30 cellular contexts compared by ENCODE assay signal in genomic region chr17:22337467-22337866, GRCh38.
"Had no signal": no experiment of that assay in that cellular context is flagged by ENCODE, and none has a peak within 500 bp of the region (broad histone marks: within the 10 kb centered on the region; RNA-seq: fewer than 3 reads in every experiment).

No MANE protein-coding gene starts in this region.

- ATAC-seq: activated CD8-positive, alpha-beta T cell treated with anti-CD3 and anti-CD28 coated beads for 36 hours; activated T-cell treated with anti-CD3 and anti-CD28 coated beads, Interleukin-2, amount 50 U/mL, for 72 hours; activated T-helper 17 cell treated with anti-CD3 and anti-CD28 coated beads, Interleukin-2, amount 50 U/mL, for 72 hours; PC-3 had no signal

- H3K4me1 ChIP-seq: colonic mucosa had no signal

- H3K9me3 ChIP-seq: colonic mucosa, MG63 had no signal

- H3K27ac ChIP-seq: brain microvascular endothelial cell, cardiac muscle cell, colonic mucosa, SK-N-MC had no signal

- H3K36me3 ChIP-seq: brain microvascular endothelial cell, cardiac muscle cell, colonic mucosa, MG63 had no signal

- DNase-seq: activated CD4-positive, alpha-beta T cell treated with anti-CD3 and anti-CD28 coated beads, Interleukin-2, amount 10 ng/mL, durations not matched to agents 24 days and 14 days; activated CD4-positive, alpha-beta T cell treated with anti-CD3 and anti-CD28 coated beads, Interleukin-2, amount 50 U/mL, for 4 hours; activated CD8-positive, alpha-beta T cell treated with anti-CD3 and anti-CD28 coated beads for 36 hours; activated effector memory CD4-positive, alpha-beta T cell treated with anti-CD3 and anti-CD28 coated beads, Interleukin-2, amount 50 U/mL, for 16 hours; activated naive CD4-positive, alpha-beta T cell; activated naive CD4-positive, alpha-beta T cell treated with anti-CD3 and anti-CD28 coated beads, Interleukin-2, amount 50 U/mL, for 16 hours; activated naive CD8-positive, alpha-beta T cell treated with anti-CD3 and anti-CD28 coated beads for 36 hours; activated T-cell treated with anti-CD3 and anti-CD28 coated beads, Interleukin-2, amount 50 U/mL, for 1 hour; activated T-cell treated with anti-CD3 and anti-CD28 coated beads, Interleukin-2, amount 50 U/mL, for 72 hours; amniotic stem cell; aorta; brain microvascular endothelial cell; colonic mucosa; Karpas-422; MG63; NCI-H1048; NCI-H1105 treated with DMSO at 0.1 percent for 48 hours; NCI-H1436; NCI-H1694; NCI-H1930; NCI-H2081 treated with DMSO at 0.1 percent for 48 hours; NCI-H2171; NCI-H510A; NCI-H748 treated with DMSO at 0.1 percent for 48 hours; PC-3; Right ventricle myocardium superior; T1000 had no signal

- H3K4me3 ChIP-seq: cardiac muscle cell, colonic mucosa, MG63, SK-N-MC had no signal

- H3K27me3 ChIP-seq: brain microvascular endothelial cell, cardiac muscle cell, colonic mucosa, MG63 had no signal
